6 cellular contexts compared by ENCODE assay signal in the genomic region with DNA sequence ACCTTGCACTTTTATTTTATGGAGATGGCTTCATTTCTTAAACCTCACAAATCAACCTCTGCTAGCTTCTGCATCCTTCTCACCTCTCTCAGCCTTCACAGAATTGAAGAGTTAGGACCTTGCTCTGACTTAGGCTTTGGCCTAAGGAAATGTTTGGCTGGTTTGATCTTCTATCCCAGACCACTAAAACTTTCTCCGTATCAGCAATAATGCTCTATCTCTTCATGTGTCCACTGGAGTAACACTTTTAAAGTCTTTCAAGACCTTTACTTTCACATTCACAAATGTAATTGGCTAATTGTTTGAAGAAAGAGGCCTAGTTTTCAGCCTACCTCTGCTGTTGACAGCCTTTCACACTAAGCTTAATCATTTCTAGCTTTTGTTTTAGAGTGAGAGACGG.
"Had no signal": no experiment of that assay in that cellular context is flagged by ENCODE, and none has a peak within 500 bp of the region (broad histone marks: within the 10 kb centered on the region; RNA-seq: fewer than 3 reads in every experiment).

No MANE protein-coding gene starts in this region.

- H3K27ac Mint-ChIP-seq: GM23338, H9, IgD-negative memory B cell had no signal

- H3K27ac ChIP-seq: KMS-11 had no signal

- H2AFZ ChIP-seq: GM23338 had no signal

- H3K4me3 Mint-ChIP-seq: GM23338, H9, IgD-negative memory B cell had no signal

- DNase-seq: H9, HCEC 1CT, KBM-7 had no signal

- H3K36me3 Mint-ChIP-seq: IgD-negative memory B cell had no signal

- ATAC-seq: GM23338 had no signal

- H3K9ac ChIP-seq: KMS-11 had no signal

- H3K4me2 ChIP-seq: GM23338, KMS-11 had no signal

- H3K4me1 Mint-ChIP-seq: IgD-negative memory B cell had no signal

- H3K4me3 ChIP-seq: GM23338 had no signal
